14 cellular contexts compared by ENCODE assay signal in the genomic region with DNA sequence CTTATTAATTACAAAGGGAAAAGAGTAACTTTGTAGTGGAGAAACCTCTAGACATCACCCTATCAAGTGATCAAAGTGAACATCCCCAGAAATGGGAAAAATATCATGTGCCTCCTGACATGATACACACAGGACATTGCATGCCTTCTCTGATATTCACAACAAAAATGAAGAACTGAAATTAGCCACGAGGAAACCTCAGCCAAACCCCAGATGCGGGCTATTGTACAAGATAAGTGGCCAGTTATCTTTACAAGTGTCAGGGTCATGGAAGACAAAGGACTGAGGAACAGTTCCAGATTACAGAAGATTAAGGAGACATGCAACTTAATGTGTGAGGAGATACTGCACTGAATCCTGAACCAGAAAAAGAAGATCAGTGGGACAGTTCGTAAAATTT.
DNase-seq lines count a peak whose midpoint lies in the region; ATAC-seq and TF ChIP-seq lines count a peak whose summit lies in the region.
"Had no signal": no experiment of that assay in that cellular context is flagged by ENCODE, and none has a peak within 500 bp of the region (broad histone marks: within the 10 kb centered on the region; RNA-seq: fewer than 3 reads in every experiment).

No MANE protein-coding gene starts in this region.

- in situ Hi-C loops in GM13976 (cut with MboI; ENCODE audit: low sequenced_read_pairs, unreplicated experiment): no loop called here

- ATAC-seq in HG02885 (IDR thresholded peaks at IDR 0.05; ENCODE audit: poor library complexity, unreplicated experiment): peak; percentile 76

- no peak for TF ChIP-seq CTCF in GM13976 (IDR thresholded peaks at IDR 0.05; ENCODE audit: borderline replicate concordance, control extremely low read depth, extremely low read depth, insufficient read depth, missing control alignments)

- DNase-seq in SIG-M5 treated with dmso at 0.1 percent for 504 hours (lab: John Stamatoyannopoulos, UW; ENCODE audit: unreplicated experiment) (peak; percentile 41), SIG-M5 (lab: John Stamatoyannopoulos, UW) (no peak), MV-4-11 (lab: John Stamatoyannopoulos, UW) (peak; percentile 92), T-helper 9 cell (no peak), GM13976 (ENCODE audit: low spot score) (no peak), NCI-H1694 (lab: John Stamatoyannopoulos, UW) (no peak)
- no peak for DNase-seq in stimulated activated CD4-positive, alpha-beta T cell treated with anti-CD3 and anti-CD28 coated beads, Interleukin-1b, Interleukin-23, amount 100 ng/mL, for 48 hours
- DNase-seq: 8988T; activated CD4-positive, alpha-beta T cell treated with anti-CD3 and anti-CD28 coated beads, Interleukin-2, amount 50 U/mL, for 4 hours; activated gamma-delta T cell treated with Interleukin-2 at 50 U/mL for 16 hours; midbrain; NCI-H1436 treated with DMSO at 0.1 percent for 48 hours; substantia nigra had no signal

Comparison
In these comparisons a context has a peak if more than half of its experiments do, and no peak if none do; other contexts are left out.
1. DNase-seq: peak in SIG-M5 treated with dmso at 0.1 percent for 504 hours (single experiment) and MV-4-11 (single experiment); none in SIG-M5 (single experiment), T-helper 9 cell (single experiment), stimulated activated CD4-positive, alpha-beta T cell treated with anti-CD3 and anti-CD28 coated beads, Interleukin-1b, Interleukin-23, amount 100 ng/mL, for 48 hours (single experiment), GM13976 (single experiment) and NCI-H1694 (single experiment).